Comparison of ENCODE assay signal across 38 cellular contexts in the genomic region with DNA sequence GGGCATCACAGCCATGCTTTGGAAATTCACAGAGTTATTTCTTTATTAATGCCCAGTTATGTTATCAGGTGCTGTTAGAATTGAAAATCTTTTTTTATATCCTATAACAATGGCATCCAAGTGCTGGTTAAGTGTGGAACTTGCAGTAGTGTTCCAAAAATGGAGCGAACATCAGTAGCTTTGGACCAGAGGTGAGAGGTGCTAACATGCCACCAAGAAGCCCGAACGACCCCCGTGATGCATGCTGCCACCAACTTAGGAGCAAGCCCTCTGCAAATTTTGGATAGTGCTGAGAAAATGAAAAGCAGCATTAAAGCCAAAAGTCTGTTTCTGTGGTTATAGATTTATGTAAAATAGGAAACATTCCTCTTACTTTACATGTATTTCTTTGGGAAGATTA. TPM values are rescaled to one million over a fixed set of nuclear protein-coding genes. Genes with fewer than 3 reads are reported as not detected.
DNase-seq lines count a peak whose midpoint lies in the region; TF ChIP-seq lines count a peak whose summit lies in the region.
"Had no signal": no experiment of that assay in that cellular context is flagged by ENCODE, and none has a peak within 500 bp of the region (broad histone marks: within the 10 kb centered on the region; RNA-seq: fewer than 3 reads in every experiment).

No MANE protein-coding gene starts in this region.

- no peaks in the 10 kb centered on the region for H3K36me3 Mint-ChIP-seq in activated CD4-positive, alpha-beta T cell treated with anti-CD3 and anti-CD28 coated beads, Interleukin-2, amount 10 ng/mL, durations not matched to agents 24 days and 14 days (ENCODE audit: low read depth)
- H3K36me3 Mint-ChIP-seq: CD14-positive monocyte; CD4-positive, alpha-beta memory T cell; CD4-positive, CD25-positive, alpha-beta regulatory T cell; CD8-positive, alpha-beta memory T cell; CD8-positive, alpha-beta T cell had no signal

- no peaks in the 10 kb centered on the region for H3K9me3 Mint-ChIP-seq in activated CD4-positive, alpha-beta T cell treated with anti-CD3 and anti-CD28 coated beads, Interleukin-2, amount 10 ng/mL, durations not matched to agents 24 days and 14 days
- H3K9me3 Mint-ChIP-seq: CD14-positive monocyte; CD4-positive, alpha-beta memory T cell; CD4-positive, alpha-beta T cell; CD4-positive, CD25-positive, alpha-beta regulatory T cell; CD8-positive, alpha-beta T cell had no signal

- H3K9me3 ChIP-seq in esophagus muscularis mucosa (no peaks in the 10 kb centered on the region), osteoblast (ENCODE audit: low read depth, low read length) (no peaks in the 10 kb centered on the region), tibial artery (no peaks in the 10 kb centered on the region)
- H3K9me3 ChIP-seq: A549; BE2C; BLaER1; BLaER1 treated with 17β-estradiol and CSF1 and Interleukin-3, amounts not matched to agents 10 nM and 100 nM; Caco-2 had no signal

- TF ChIP-seq POLR2A in esophagus muscularis mucosa (IDR thresholded peaks at IDR 0.05; ENCODE audit: low read depth) = no peak
- TF ChIP-seq POLR2A in lower leg skin (IDR thresholded peaks at IDR 0.05) = no peak

- WGBS in esophagus muscularis mucosa = 96% methylated on average over 4 of the region's 4 CpGs
- 90 to 94% methylated on average over 4 of the region's 4 CpGs for WGBS in lower leg skin, 2 donors

- H3K27ac ChIP-seq in esophagus muscularis mucosa (replicated peaks in 1 of 4) = no peak overlapping the region
- H3K27ac ChIP-seq in osteoblast (ENCODE audit: low read depth, low read length) = no peak overlapping the region
- no peak overlapping the region for H3K27ac ChIP-seq in tibial artery
- H3K27ac ChIP-seq: 22Rv1; A549; BLaER1; BLaER1 treated with 17β-estradiol and CSF1 and Interleukin-3, amounts not matched to agents 10 nM and 100 nM; C4-2B had no signal

- H3K36me3 ChIP-seq in esophagus muscularis mucosa (peaks cover 0 to 12% (median 0%) of the 10 kb centered on the region in 4 donors), osteoblast (ENCODE audit: insufficient read depth, low read length) (no peaks in the 10 kb centered on the region), tibial artery (peaks cover 0 to 8% (median 0%) of the 10 kb centered on the region in 3 donors)
- H3K36me3 ChIP-seq: BLaER1; BLaER1 treated with 17β-estradiol and CSF1 and Interleukin-3, amounts not matched to agents 10 nM and 100 nM had no signal

- TF ChIP-seq EP300 in esophagus muscularis mucosa (IDR thresholded peaks at IDR 0.05) = no peak

- no peaks in the 10 kb centered on the region for H3K4me1 Mint-ChIP-seq in activated CD4-positive, alpha-beta T cell treated with anti-CD3 and anti-CD28 coated beads, Interleukin-2, amount 10 ng/mL, durations not matched to agents 24 days and 14 days
- H3K4me1 Mint-ChIP-seq: B cell; CD14-positive monocyte; CD4-positive, alpha-beta memory T cell; CD4-positive, CD25-positive, alpha-beta regulatory T cell; CD8-positive, alpha-beta memory T cell had no signal

- peak; percentile 18 for DNase-seq in activated CD4-positive, alpha-beta T cell treated with anti-CD3 and anti-CD28 coated beads, Interleukin-2, amount 10 ng/mL, durations not matched to agents 24 days and 14 days
- no peak for DNase-seq in activated CD4-positive, alpha-beta T cell treated with anti-CD3 and anti-CD28 coated beads, Interleukin-2, amount 50 U/mL, for 4 hours
- DNase-seq in esophagus muscularis mucosa (ENCODE audit: extremely low spot score) = peak; percentile 88
- peak; percentile 2 to 62 for DNase-seq in lower leg skin (ENCODE audit: low spot score in 2 of 2)
- DNase-seq in osteoblast (ENCODE audit: insufficient read length, low spot score, missing footprints) = peak; percentile 61
- DNase-seq in NK-92 (lab: John Stamatoyannopoulos, UW; ENCODE audit: unreplicated experiment) = no peak
- no peak for DNase-seq in tibial artery
- no peak for DNase-seq in D341Med (ENCODE audit: low spot score)
- DNase-seq: 8988T; ACHN; AML-193; BE2C; C1 segment of cervical spinal cord; Caco-2; Calu3; CD4-positive, alpha-beta memory T cell; CD4-positive, alpha-beta T cell; CD4-positive, CD25-positive, alpha-beta regulatory T cell; CD8-positive, alpha-beta memory T cell; CD8-positive, alpha-beta T cell; COR-L47; DMS 273 treated with DMSO at 0.1 percent for 48 hours; DMS153; DMS53; DMS79; DMS79 treated with DMSO at 0.1 percent for 48 hours; DND-41; EL had no signal

- H3K27me3 ChIP-seq in esophagus muscularis mucosa (no peaks in the 10 kb centered on the region), osteoblast (ENCODE audit: insufficient read depth, low read length) (no peaks in the 10 kb centered on the region), tibial artery (no peaks in the 10 kb centered on the region)
- H3K27me3 ChIP-seq: BE2C; BLaER1; BLaER1 treated with 17β-estradiol and CSF1 and Interleukin-3, amounts not matched to agents 10 nM and 100 nM had no signal

- intact Hi-C loops in activated CD4-positive, alpha-beta T cell treated with anti-CD3 and anti-CD28 coated beads, Interleukin-2, amount 10 ng/mL, durations not matched to agents 24 days and 14 days (cut with micrococcal nuclease) = no loop called here
- intact Hi-C loops in esophagus muscularis mucosa (cut with DNase I) (no loop called here), lower leg skin (cut with DNase I; ENCODE audit: low total_unique reads) (no loop called here), tibial artery (cut with DNase I; ENCODE audit: low total_unique reads) (no loop called here)

- no peak overlapping the region for H3K4me3 ChIP-seq in esophagus muscularis mucosa
- no peak overlapping the region for H3K4me3 ChIP-seq in lower leg skin (ENCODE audit: low read depth, poor library complexity, severe bottlenecking)
- no peak overlapping the region for H3K4me3 ChIP-seq in osteoblast (ENCODE audit: insufficient read depth, low read length)
- H3K4me3 ChIP-seq in tibial artery = no peak overlapping the region
- H3K4me3 ChIP-seq: A549; BLaER1; BLaER1 treated with 17β-estradiol and CSF1 and Interleukin-3, amounts not matched to agents 10 nM and 100 nM had no signal

- TF ChIP-seq CTCF in esophagus muscularis mucosa (IDR thresholded peaks at IDR 0.05) = no peak
- no peak for TF ChIP-seq CTCF in lower leg skin (IDR thresholded peaks at IDR 0.05)
- TF ChIP-seq CTCF in osteoblast (IDR thresholded peaks at IDR 0.05; ENCODE audit: extremely low read depth, low read depth, low read length) = no peak
- TF ChIP-seq CTCF in tibial artery (IDR thresholded peaks at IDR 0.05) = no peak

- H3K4me1 ChIP-seq in esophagus muscularis mucosa (no peaks in the 10 kb centered on the region), osteoblast (ENCODE audit: insufficient read depth, low read length) (no peaks in the 10 kb centered on the region), tibial artery (no peaks in the 10 kb centered on the region)
- H3K4me1 ChIP-seq: A549, BE2C, BLaER1, Caco-2 had no signal

- no peaks in the 10 kb centered on the region for H3K79me2 ChIP-seq in osteoblast (ENCODE audit: insufficient read depth, low read length)

- H4K20me1 ChIP-seq in osteoblast (ENCODE audit: insufficient read depth, low read length) = no peaks in the 10 kb centered on the region
- H4K20me1 ChIP-seq: BLaER1; BLaER1 treated with 17β-estradiol and CSF1 and Interleukin-3, amounts not matched to agents 10 nM and 100 nM had no signal

- H3K27ac Mint-ChIP-seq in activated CD4-positive, alpha-beta T cell treated with anti-CD3 and anti-CD28 coated beads, Interleukin-2, amount 10 ng/mL, durations not matched to agents 24 days and 14 days = no peak overlapping the region
- H3K27ac Mint-ChIP-seq: B cell; CD14-positive monocyte; CD4-positive, alpha-beta memory T cell; CD4-positive, alpha-beta T cell; CD4-positive, CD25-positive, alpha-beta regulatory T cell; CD8-positive, alpha-beta memory T cell; CD8-positive, alpha-beta T cell had no signal

- no peak overlapping the region for H3K4me3 Mint-ChIP-seq in activated CD4-positive, alpha-beta T cell treated with anti-CD3 and anti-CD28 coated beads, Interleukin-2, amount 10 ng/mL, durations not matched to agents 24 days and 14 days
- H3K4me3 Mint-ChIP-seq: B cell; CD14-positive monocyte; CD4-positive, alpha-beta memory T cell; CD4-positive, alpha-beta T cell; CD4-positive, CD25-positive, alpha-beta regulatory T cell; CD8-positive, alpha-beta memory T cell; CD8-positive, alpha-beta T cell had no signal

- peaks cover 3% of the 10 kb centered on the region for H3K27me3 Mint-ChIP-seq in activated CD4-positive, alpha-beta T cell treated with anti-CD3 and anti-CD28 coated beads, Interleukin-2, amount 10 ng/mL, durations not matched to agents 24 days and 14 days
- H3K27me3 Mint-ChIP-seq: B cell; CD4-positive, alpha-beta T cell had no signal

- no peak overlapping the region for H2AFZ ChIP-seq in osteoblast (ENCODE audit: low read length)

- H3K4me2 ChIP-seq in osteoblast (ENCODE audit: insufficient read depth, low read length) = no peak overlapping the region
- H3K4me2 ChIP-seq: A549; BLaER1; BLaER1 treated with 17β-estradiol and CSF1 and Interleukin-3, amounts not matched to agents 10 nM and 100 nM had no signal

RNA-seq across cellular contexts. Expression of gene RBP1, which starts 24.8 kb away (rescaled TPM):
- total RNA-seq in activated CD4-positive, alpha-beta T cell treated with anti-CD3 and anti-CD28 coated beads, Interleukin-2, amount 10 ng/mL, durations not matched to agents 24 days and 14 days = not detected in 2 replicates
- total RNA-seq in esophagus muscularis mucosa (10 to 100 TPM; 12.8 to 16.1 (median 15.7) TPM), lower leg skin (10 to 100 TPM in 2 of 4 donors, 1 to 10 TPM in 2; 1.0 to 28.8 (median 9.0) TPM), osteoblast (1.4 and 2.4 TPM in 2 replicates)
- total RNA-seq: B cell; CD4-positive, alpha-beta memory T cell; CD4-positive, alpha-beta T cell; CD4-positive, CD25-positive, alpha-beta regulatory T cell; CD8-positive, alpha-beta memory T cell; CD8-positive, alpha-beta T cell had no signal

RNA-seq across cellular contexts. Expression of gene RBP2, which starts 38.4 kb away (rescaled TPM):
- total RNA-seq in activated CD4-positive, alpha-beta T cell treated with anti-CD3 and anti-CD28 coated beads, Interleukin-2, amount 10 ng/mL, durations not matched to agents 24 days and 14 days = not detected in 2 replicates
- not detected for total RNA-seq in esophagus muscularis mucosa
- not detected for total RNA-seq in lower leg skin
- total RNA-seq in osteoblast = not detected in 2 replicates
- total RNA-seq: A172; A673; B cell; Calu3; CD4-positive, alpha-beta memory T cell; CD4-positive, alpha-beta T cell; CD4-positive, CD25-positive, alpha-beta regulatory T cell; CD8-positive, alpha-beta memory T cell; CD8-positive, alpha-beta T cell; Daoy had no signal

Comparison
In these comparisons a context has a peak if more than half of its experiments do, and no peak if none do; other contexts are left out.
1. DNase-seq: peak in activated CD4-positive, alpha-beta T cell treated with anti-CD3 and anti-CD28 coated beads, Interleukin-2, amount 10 ng/mL, durations not matched to agents 24 days and 14 days (single experiment), esophagus muscularis mucosa (single experiment), lower leg skin (2 of 2) and osteoblast (single experiment); none in activated CD4-positive, alpha-beta T cell treated with anti-CD3 and anti-CD28 coated beads, Interleukin-2, amount 50 U/mL, for 4 hours (0 of 2), NK-92 (single experiment), tibial artery (0 of 2) and D341Med (single experiment).